17 cellular contexts compared by ENCODE assay signal in the genomic region with DNA sequence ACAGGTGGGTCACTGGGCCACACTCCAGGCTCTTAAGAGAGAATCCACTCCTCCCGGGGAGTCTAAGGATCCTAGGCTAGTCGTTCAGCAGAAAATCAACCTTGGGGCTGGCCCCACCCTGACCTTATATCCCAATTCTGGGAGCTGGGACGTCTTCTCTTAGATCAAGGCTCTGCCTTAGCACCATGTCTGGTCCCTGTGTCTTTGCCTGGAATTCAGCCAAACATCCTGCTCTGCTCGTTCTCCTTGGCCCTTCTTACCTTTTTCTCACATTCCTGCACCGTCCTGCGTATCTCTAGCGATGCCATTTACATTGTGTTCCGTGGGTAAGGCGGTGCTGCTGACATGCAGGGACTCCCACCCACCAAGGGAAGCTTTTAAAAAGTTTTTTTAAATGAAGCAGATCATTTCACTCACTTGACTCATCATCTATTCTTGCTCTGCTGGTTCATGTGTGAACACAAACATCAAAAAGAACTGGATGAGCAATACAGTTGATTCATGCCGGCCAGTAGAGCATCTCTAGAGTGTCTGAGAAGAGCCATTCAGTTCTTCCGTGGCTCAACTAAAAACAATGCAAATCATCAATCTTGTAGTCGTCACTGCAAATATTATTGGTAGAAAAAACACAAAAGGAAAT. TPM values are rescaled to one million over a fixed set of nuclear protein-coding genes. Genes with fewer than 3 reads are reported as not detected.
DNase-seq lines count a peak whose midpoint lies in the region; ATAC-seq, FAIRE-seq and TF ChIP-seq lines count a peak whose summit lies in the region.
"Had no signal": no experiment of that assay in that cellular context is flagged by ENCODE, and none has a peak within 500 bp of the region (broad histone marks: within the 10 kb centered on the region; RNA-seq: fewer than 3 reads in every experiment).

No MANE protein-coding gene starts in this region.

- no peaks in the 10 kb centered on the region for H3K9me3 Mint-ChIP-seq in MCF 10A (ENCODE audit: unreplicated experiment)
- H3K9me3 Mint-ChIP-seq: activated CD4-positive, alpha-beta T cell treated with anti-CD3 and anti-CD28 coated beads, Interleukin-2, amount 10 ng/mL, durations not matched to agents 7 days and 5 days; nephron had no signal

- BruUV-seq in MCF 10A (replicated peaks; lab: Mats Ljungman, UMichigan) = no TSS peak

- peak; percentile 62; the same call in 2 of the 3 replicates for ATAC-seq in SK-N-SH treated with all-trans-retinoic acid at 6 μM for 48 hours
- no peak for ATAC-seq in GM21825 (IDR thresholded peaks at IDR 0.05; ENCODE audit: unreplicated experiment)
- ATAC-seq: gastrocnemius medialis had no signal

- H3K36me3 ChIP-seq in breast epithelium = no peaks in the 10 kb centered on the region
- H3K36me3 ChIP-seq: gastrocnemius medialis, spleen had no signal

- TF ChIP-seq CTCF in MCF 10A (IDR thresholded peaks at IDR 0.05; ENCODE audit: unreplicated experiment) (no peak), breast epithelium (IDR thresholded peaks at IDR 0.05) (no peak), fibroblast of the aortic adventitia (IDR thresholded peaks at IDR 0.05; ENCODE audit: insufficient read depth, low read length) (no peak)

- no peaks in the 10 kb centered on the region for H3K36me3 Mint-ChIP-seq in MCF 10A (ENCODE audit: insufficient read depth, unreplicated experiment)

- POLR2A ChIA-PET in MCF 10A (lab: Yijun Ruan, JAX) = no interaction called here

- CTCF ChIA-PET in MCF 10A (lab: Yijun Ruan, JAX) = interaction anchor here (0.6 kb wide), 1 partner anchor 20 kb away, joined by 3 read pairs; no protein-coding TSS in a partner anchor

- H3K4me1 ChIP-seq in breast epithelium = no peaks in the 10 kb centered on the region
- H3K4me1 ChIP-seq: gastrocnemius medialis, spleen had no signal

- H3K27ac Mint-ChIP-seq in MCF 10A (ENCODE audit: low read depth, unreplicated experiment) = no peak overlapping the region
- H3K27ac Mint-ChIP-seq: activated CD4-positive, alpha-beta T cell treated with anti-CD3 and anti-CD28 coated beads, Interleukin-2, amount 10 ng/mL, durations not matched to agents 7 days and 5 days; nephron had no signal

- H3K4me1 Mint-ChIP-seq in MCF 10A (ENCODE audit: insufficient read depth, unreplicated experiment) = peaks cover 8% of the 10 kb centered on the region
- H3K4me1 Mint-ChIP-seq: activated CD4-positive, alpha-beta T cell treated with anti-CD3 and anti-CD28 coated beads, Interleukin-2, amount 10 ng/mL, durations not matched to agents 7 days and 5 days; nephron had no signal

- H3K4me3 Mint-ChIP-seq in MCF 10A (ENCODE audit: unreplicated experiment) = no peak overlapping the region
- H3K4me3 Mint-ChIP-seq: activated CD4-positive, alpha-beta T cell treated with anti-CD3 and anti-CD28 coated beads, Interleukin-2, amount 10 ng/mL, durations not matched to agents 7 days and 5 days; nephron had no signal

- peaks cover 39% of the 10 kb centered on the region for H3K27me3 Mint-ChIP-seq in MCF 10A (ENCODE audit: insufficient read depth, unreplicated experiment)

- DNase-seq in MCF 10A (ENCODE audit: unreplicated experiment) (peak; percentile 49), breast epithelium (ENCODE audit: low spot score in 2 of 2) (no peak), fibroblast of the aortic adventitia (ENCODE audit: low read depth) (peak; percentile 51), urothelium cell line (ENCODE audit: low spot score) (peak; percentile 40), NCI-H526 (lab: John Stamatoyannopoulos, UW) (no peak)
- no peak for DNase-seq in activated effector memory CD4-positive, alpha-beta T cell treated with Interleukin-2 at 50 U/mL for 16 hours
- DNase-seq: activated CD4-positive, alpha-beta T cell treated with anti-CD3 and anti-CD28 coated beads, Interleukin-2, amount 10 ng/mL, durations not matched to agents 7 days and 5 days; activated gamma-delta T cell; cerebellar nuclear complex; gastrocnemius medialis; GDM1; left cardiac atrium; NCI-H1694; spleen had no signal

- no peak overlapping the region for H3K4me3 ChIP-seq in breast epithelium
- no peak overlapping the region for H3K4me3 ChIP-seq in fibroblast of the aortic adventitia (ENCODE audit: low read depth, low read length)
- H3K4me3 ChIP-seq: gastrocnemius medialis, spleen had no signal

- TF ChIP-seq POLR2A in breast epithelium (IDR thresholded peaks at IDR 0.05) = no peak

- FAIRE-seq in urothelium cell line (lab: Jason Lieb, UNC) = no peak

- H3K27me3 ChIP-seq in breast epithelium = no peaks in the 10 kb centered on the region
- H3K27me3 ChIP-seq: gastrocnemius medialis had no signal

- H3K9me3 ChIP-seq in breast epithelium = peaks cover 0 to 2% of the 10 kb centered on the region in 2 donors
- H3K9me3 ChIP-seq: gastrocnemius medialis, spleen had no signal

- intact Hi-C loops in MCF 10A (cut with micrococcal nuclease) (loop anchor here (10.0 kb wide), 1 partner anchor 123 kb away; no protein-coding TSS in a partner anchor), breast epithelium (cut with DNase I; ENCODE audit: low total_unique reads) (no loop called here)

- no peak overlapping the region for H3K27ac ChIP-seq in breast epithelium
- H3K27ac ChIP-seq: gastrocnemius medialis, spleen had no signal

TF ChIP-seq in SK-N-SH treated with all-trans-retinoic acid at 6 μM for 48 hours, 23 proteins besides CTCF, POLR2A, EP300 and RAD21:
- no peak for TF ChIP-seq ZNF565 (CRISPR knock-in tag; conservative IDR thresholded peaks at IDR 0.05; ENCODE audit: low read depth)
- TF ChIP-seq ZC3H10 (CRISPR knock-in tag; IDR thresholded peaks at IDR 0.05) = no peak
- no peak for TF ChIP-seq ZNF8 (CRISPR knock-in tag; IDR thresholded peaks at IDR 0.05)
- TF ChIP-seq CREB5 (CRISPR knock-in tag; IDR thresholded peaks at IDR 0.05; ENCODE audit: low read depth) = no peak
- no peak for TF ChIP-seq ESRRG (CRISPR knock-in tag; IDR thresholded peaks at IDR 0.05)
- TF ChIP-seq CSRNP3 (CRISPR knock-in tag; IDR thresholded peaks at IDR 0.05) = no peak
- no peak for TF ChIP-seq CSDC2 (CRISPR knock-in tag; IDR thresholded peaks at IDR 0.05)
- no peak for TF ChIP-seq BACH2 (CRISPR knock-in tag; IDR thresholded peaks at IDR 0.05; ENCODE audit: borderline replicate concordance)
- TF ChIP-seq TCF4 (CRISPR knock-in tag; IDR thresholded peaks at IDR 0.05; ENCODE audit: borderline replicate concordance) = no peak
- TF ChIP-seq ZNF70 (CRISPR knock-in tag; IDR thresholded peaks at IDR 0.05) = no peak
- TF ChIP-seq OSR1 (CRISPR knock-in tag; IDR thresholded peaks at IDR 0.05) = no peak
- no peak for TF ChIP-seq ZFP30 (CRISPR knock-in tag; IDR thresholded peaks at IDR 0.05)
- TF ChIP-seq ZFP3 (CRISPR knock-in tag; IDR thresholded peaks at IDR 0.05) = no peak

RNA-seq across cellular contexts. Expression of gene KCNK13, which starts 50.2 kb away (rescaled TPM):
- not detected in 2 replicates for total RNA-seq in MCF 10A (2022)
- under 1 TPM; 0.16 to 0.66 (median 0.59) TPM for total RNA-seq in breast epithelium
- total RNA-seq in fibroblast of the aortic adventitia (ENCODE audit: low replicate concordance) = 0.27 TPM in 1 of 2 replicates, not detected in the other
- total RNA-seq: activated CD4-positive, alpha-beta T cell treated with anti-CD3 and anti-CD28 coated beads, Interleukin-2, amount 10 ng/mL, durations not matched to agents 7 days and 5 days; gastrocnemius medialis had no signal

Comparison
In these comparisons a context has a peak if more than half of its experiments do, and no peak if none do; other contexts are left out.
1. DNase-seq: peak in MCF 10A (single experiment), fibroblast of the aortic adventitia (single experiment) and urothelium cell line (single experiment); none in breast epithelium (0 of 2), NCI-H526 (0 of 2) and activated effector memory CD4-positive, alpha-beta T cell treated with Interleukin-2 at 50 U/mL for 16 hours (single experiment).